12 cellular contexts compared by ENCODE assay signal in the genomic region with DNA sequence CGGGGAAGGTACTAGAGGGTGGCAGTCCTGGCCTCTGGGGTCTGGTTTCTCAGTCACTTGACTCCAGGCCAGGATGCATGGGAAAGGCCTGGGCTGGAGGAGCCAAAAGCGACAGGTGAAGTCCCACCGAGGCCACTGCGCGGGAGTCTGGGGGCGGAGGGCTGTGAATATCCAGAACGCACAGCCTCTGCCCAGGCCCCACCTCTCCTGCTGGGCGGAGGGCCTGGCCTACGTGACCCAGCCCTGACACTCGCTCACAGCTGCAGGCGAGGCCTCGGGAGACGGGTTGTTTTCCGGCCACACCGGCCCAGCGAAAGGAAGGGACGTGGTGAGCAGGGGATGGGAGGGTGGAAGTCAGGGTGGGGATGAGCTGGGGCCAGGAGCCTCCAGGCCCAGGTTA.
DNase-seq lines count a peak whose midpoint lies in the region; ATAC-seq and TF ChIP-seq lines count a peak whose summit lies in the region.
"Had no signal": no experiment of that assay in that cellular context is flagged by ENCODE, and none has a peak within 500 bp of the region (broad histone marks: within the 10 kb centered on the region; RNA-seq: fewer than 3 reads in every experiment).

No MANE protein-coding gene starts in this region.

- CTCF ChIA-PET in Caco-2 (lab: Charles Lee), result no interaction called here
- CTCF ChIA-PET in SK-N-SH (lab: Yijun Ruan, JAX), result interaction anchor here (1.2 to 2.8 kb wide), 3 partner anchors 13 to 349 kb away, joined by 3 to 9 read pairs (median 4); no protein-coding TSS in a partner anchor

- H4K20me1 ChIP-seq in SK-N-SH (ENCODE audit: insufficient read depth), result peaks cover 7% of the 10 kb centered on the region; the same call in 1 of the 2 replicates

- H3K27ac ChIP-seq in SK-N-SH (ENCODE audit: low read depth in 2 of 2, low read length in 1 of 2) (peak overlapping the region; percentile 53 to 95), gastroesophageal sphincter (peak overlapping the region in 3 of 4 donors; percentile 91 to 98 (median 98)), rectal smooth muscle tissue (ENCODE audit: low read depth, low read length) (peak overlapping the region; percentile 27), esophagus squamous epithelium (peak overlapping the region in 2 of 4 donors; percentile 6 to 49)

- H3K27ac Mint-ChIP-seq in Caco-2 (ENCODE audit: unreplicated experiment), result peak overlapping the region; percentile 42

- POLR2A ChIA-PET in Caco-2 (lab: Charles Lee), result no interaction called here
- POLR2A ChIA-PET in SK-N-SH (lab: Yijun Ruan, JAX), result interaction anchor here (0.9 kb wide), 1 partner anchor 528 kb away, joined by 3 read pairs; a partner anchor contains a TSS

- H3K4me1 ChIP-seq in Caco-2, result peaks cover 17% of the 10 kb centered on the region
- peaks cover 50 to 54% of the 10 kb centered on the region in 2 experiments; a peak in 3 of 4 replicates for H3K4me1 ChIP-seq in SK-N-SH (ENCODE audit: control insufficient read depth in 1 of 2, insufficient read depth in 2 of 2, low read depth in 1 of 2, low read length in 1 of 2)
- H3K4me1 ChIP-seq in gastroesophageal sphincter, result peaks cover 15 to 99% (median 65%) of the 10 kb centered on the region in 3 donors
- H3K4me1 ChIP-seq in rectal smooth muscle tissue (ENCODE audit: control insufficient read depth, insufficient read depth, low read length), result peaks cover 34% of the 10 kb centered on the region
- H3K4me1 ChIP-seq in esophagus squamous epithelium, result peaks cover 50 to 80% (median 61%) of the 10 kb centered on the region in 3 donors

- BruUV-seq in Caco-2 (replicated peaks; lab: Mats Ljungman, UMichigan), result no TSS peak

- no peaks in the 10 kb centered on the region for H3K9me2 ChIP-seq in SK-N-SH

- no peak overlapping the region for H2AFZ ChIP-seq in SK-N-SH (ENCODE audit: low read depth)

- H3K4me1 Mint-ChIP-seq in Caco-2 (ENCODE audit: low read depth, unreplicated experiment), result peaks cover 7% of the 10 kb centered on the region

- DNase-seq in Caco-2, result peak in 1 of 2 experiments; percentile 52
- no peak for DNase-seq in SK-N-SH
- DNase-seq in NCI-H146 (lab: John Stamatoyannopoulos, UW), result no peak
- DNase-seq in esophagus squamous epithelium (lab: John Stamatoyannopoulos, UW), result no peak
- no peak for DNase-seq in activated CD8-positive, alpha-beta memory T cell treated with anti-CD3 and anti-CD28 coated beads for 24 hours
- no peak for DNase-seq in NOMO-1 (lab: John Stamatoyannopoulos, UW; ENCODE audit: unreplicated experiment in 2 of 2)
- DNase-seq: activated CD8-positive, alpha-beta memory T cell treated with anti-CD3 and anti-CD28 coated beads, Interleukin-2, amount 50 U/mL, for 4 hours; caudate nucleus; CD8-positive, alpha-beta memory T cell; NCI-H510A had no signal

- peak overlapping the region; percentile 64; the same call in 1 of the 2 replicates for H3K9ac ChIP-seq in SK-N-SH
- no peak overlapping the region for H3K9ac ChIP-seq in rectal smooth muscle tissue (ENCODE audit: low read length)

- peak overlapping the region; percentile 99 for H3K4me2 ChIP-seq in SK-N-SH

- H3K27me3 Mint-ChIP-seq in Caco-2 (ENCODE audit: insufficient read depth, unreplicated experiment), result no peaks in the 10 kb centered on the region
- H3K27me3 Mint-ChIP-seq: CD8-positive, alpha-beta memory T cell had no signal

- peaks cover 58% of the 10 kb centered on the region for H3F3A ChIP-seq in SK-N-SH (replicated peaks; ENCODE audit: insufficient read depth)

- no peaks in the 10 kb centered on the region for H3K9me3 Mint-ChIP-seq in Caco-2 (ENCODE audit: unreplicated experiment)
- H3K9me3 Mint-ChIP-seq: CD8-positive, alpha-beta memory T cell had no signal

- 70% methylated on average over 8 of the region's 17 CpGs for WGBS in SK-N-SH (ENCODE audit: low lambda C conversion rate)
- WGBS in gastroesophageal sphincter (ENCODE audit: low coverage in 1 of 2), 2 donors, result 76% methylated on average over 5 of the region's 17 CpGs; no CpG with 5 or more reads in 1 of the 2 donors
- 68% methylated on average over 4 of the region's 17 CpGs; no CpG with 5 or more reads in 1 of the 2 donors for WGBS in esophagus squamous epithelium, 2 donors

- no peak overlapping the region for H3K4me3 Mint-ChIP-seq in Caco-2 (ENCODE audit: unreplicated experiment)
- H3K4me3 Mint-ChIP-seq: CD8-positive, alpha-beta memory T cell had no signal

- TF ChIP-seq CTCF in Caco-2 (IDR thresholded peaks at IDR 0.05; ENCODE audit: insufficient read depth in 1 of 2, low read depth in 1 of 2, low read length in 1 of 2, severe bottlenecking in 1 of 2, unreplicated experiment in 1 of 2) (no peak), SK-N-SH (IDR thresholded peaks at IDR 0.05) (no peak), gastroesophageal sphincter (IDR thresholded peaks at IDR 0.05) (no peak), esophagus squamous epithelium (IDR thresholded peaks at IDR 0.05) (no peak)

- H3K36me3 Mint-ChIP-seq in Caco-2 (ENCODE audit: insufficient read depth, unreplicated experiment), result peaks cover 54% of the 10 kb centered on the region

- intact Hi-C loops in Caco-2 (cut with micrococcal nuclease; ENCODE audit: unreplicated experiment) (no loop called here), esophagus squamous epithelium (cut with DNase I) (no loop called here)

- H3K79me2 ChIP-seq in SK-N-SH (ENCODE audit: insufficient read depth), result peaks cover 94% of the 10 kb centered on the region

- H3K36me3 ChIP-seq in Caco-2 (ENCODE audit: control insufficient read depth, insufficient read depth, low read length) (no peaks in the 10 kb centered on the region; the same call in 1 of the 2 replicates), SK-N-SH (replicated peaks in 1 of 2; ENCODE audit: control insufficient read depth in 1 of 2, insufficient read depth in 2 of 2, low read length in 1 of 2) (peaks cover 29 to 33% of the 10 kb centered on the region in 2 experiments), gastroesophageal sphincter (peaks cover 0 to 34% of the 10 kb centered on the region in 2 donors), rectal smooth muscle tissue (ENCODE audit: control insufficient read depth, insufficient read depth, low read length) (peaks cover 9% of the 10 kb centered on the region), esophagus squamous epithelium (peaks cover 5 to 61% (median 6%) of the 10 kb centered on the region in 3 donors)

- TF ChIP-seq EP300 in SK-N-SH (IDR thresholded peaks at IDR 0.05; ENCODE audit: borderline replicate concordance in 1 of 2, low read depth in 1 of 2, low read length in 1 of 2), result no peak
- TF ChIP-seq EP300 in gastroesophageal sphincter (IDR thresholded peaks at IDR 0.05), result no peak

- no peak for TF ChIP-seq RAD21 in SK-N-SH (IDR thresholded peaks at IDR 0.05; ENCODE audit: low read length)

- no peaks in the 10 kb centered on the region for H3K9me3 ChIP-seq in Caco-2
- no peaks in the 10 kb centered on the region for H3K9me3 ChIP-seq in SK-N-SH
- H3K9me3 ChIP-seq in gastroesophageal sphincter, result no peaks in the 10 kb centered on the region
- no peaks in the 10 kb centered on the region for H3K9me3 ChIP-seq in esophagus squamous epithelium

- TF ChIP-seq POLR2A in gastroesophageal sphincter (IDR thresholded peaks at IDR 0.05) (no peak), esophagus squamous epithelium (IDR thresholded peaks at IDR 0.05) (no peak)

- ATAC-seq in gastroesophageal sphincter, result no peak

- H3K4me3 ChIP-seq in Caco-2 (ENCODE audit: low read depth, low read length) (no peak overlapping the region), SK-N-SH (ENCODE audit: low read depth in 2 of 2, low read length in 1 of 2) (peak overlapping the region in 1 of 2 experiments; percentile 49; a peak in 2 of 4 replicates), gastroesophageal sphincter (peak overlapping the region in 1 of 2 donors; percentile 63), rectal smooth muscle tissue (ENCODE audit: low read length) (no peak overlapping the region), esophagus squamous epithelium (no peak overlapping the region)

- H3K27me3 ChIP-seq in Caco-2 (replicated peaks; ENCODE audit: control insufficient read depth, insufficient read depth, low read length), result no peaks in the 10 kb centered on the region
- H3K27me3 ChIP-seq in SK-N-SH (ENCODE audit: insufficient read depth), result no peaks in the 10 kb centered on the region
- no peaks in the 10 kb centered on the region for H3K27me3 ChIP-seq in gastroesophageal sphincter
- H3K27me3 ChIP-seq in rectal smooth muscle tissue (ENCODE audit: control insufficient read depth, insufficient read depth, low read length), result no peaks in the 10 kb centered on the region
- H3K27me3 ChIP-seq in esophagus squamous epithelium, result no peaks in the 10 kb centered on the region

TF ChIP-seq in SK-N-SH, 30 proteins besides CTCF, POLR2A, EP300 and RAD21:
- TF ChIP-seq NRF1 (IDR thresholded peaks at IDR 0.05; ENCODE audit: low read depth, low read length), result no peak
TF ChIP-seq in SK-N-SH: peak in this region for 0.
